Comparison of ENCODE assay signal across 17 cellular contexts in the genomic region with DNA sequence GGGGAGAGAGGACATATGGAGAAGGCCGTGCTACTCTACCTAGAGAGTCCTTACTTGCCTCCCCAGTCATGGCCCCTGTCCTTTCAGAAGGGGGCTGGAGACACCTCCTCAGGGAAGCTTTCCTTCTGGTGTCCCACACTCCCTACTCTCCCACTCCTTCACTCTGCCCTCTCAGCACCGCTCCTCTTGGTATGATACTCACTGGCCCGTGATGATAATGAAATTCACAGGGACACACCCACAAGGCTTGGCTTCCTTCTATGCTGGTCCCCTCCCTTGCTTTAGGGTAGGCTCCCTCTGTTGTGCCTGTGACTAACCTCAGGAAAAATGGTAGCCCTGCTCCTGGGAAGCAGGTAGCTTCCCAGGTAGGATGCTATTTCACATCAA. TPM values are rescaled to one million over a fixed set of nuclear protein-coding genes. Genes with fewer than 3 reads are reported as not detected.
A peak's percentile ranks its signal among the peaks of the same experiment; 100 is the strongest.
DNase-seq lines count a peak whose midpoint lies in the region; ATAC-seq and TF ChIP-seq lines count a peak whose summit lies in the region.
"Had no signal": no experiment of that assay in that cellular context is flagged by ENCODE, and none has a peak within 500 bp of the region (broad histone marks: within the 10 kb centered on the region; RNA-seq: fewer than 3 reads in every experiment).

No MANE protein-coding gene starts in this region.

- H3K4me3 Mint-ChIP-seq in activated B cell treated with CpG ODN at 0.5 μM for 24 hours (no peak overlapping the region), immature natural killer cell (no peak overlapping the region)
- no peak overlapping the region for H3K4me3 Mint-ChIP-seq in stimulated activated memory B cell treated with anti-CD40 and anti-IgM and Interleukin-4, amounts not matched to agents 10 μg/mL and 1 μg/mL and 100 μg/mL, for 72 hours
- H3K4me3 Mint-ChIP-seq: activated CD4-positive, alpha-beta T cell treated with anti-CD3 and anti-CD28 coated beads, Interleukin-2, amount 10 ng/mL, durations not matched to agents 24 days and 14 days had no signal

- TF ChIP-seq CTCF in activated B cell treated with CpG ODN at 0.5 μM for 24 hours (IDR thresholded peaks at IDR 0.05) (no peak), WERI-Rb-1 (IDR thresholded peaks at IDR 0.05; ENCODE audit: low read depth, low read length) (no peak)

- POLR2A ChIA-PET in activated B cell treated with CpG ODN at 0.5 μM for 24 hours (lab: Charles Lee), result no interaction called here

- no peaks in the 10 kb centered on the region for H3K27me3 Mint-ChIP-seq in activated B cell treated with CpG ODN at 0.5 μM for 24 hours
- H3K27me3 Mint-ChIP-seq in immature natural killer cell (ENCODE audit: low read depth in 3 of 3), result peaks cover 4 to 6% (median 5%) of the 10 kb centered on the region in 3 donors
- H3K27me3 Mint-ChIP-seq in stimulated activated memory B cell treated with anti-CD40 and anti-IgM and Interleukin-4, amounts not matched to agents 10 μg/mL and 1 μg/mL and 100 μg/mL, for 72 hours, result no peaks in the 10 kb centered on the region
- H3K27me3 Mint-ChIP-seq: activated CD4-positive, alpha-beta T cell treated with anti-CD3 and anti-CD28 coated beads, Interleukin-2, amount 10 ng/mL, durations not matched to agents 24 days and 14 days had no signal

- no peaks in the 10 kb centered on the region for H3K9me3 ChIP-seq in WERI-Rb-1 (ENCODE audit: severe bottlenecking)
- H3K9me3 ChIP-seq: BE2C, ovary had no signal

- H3K36me3 ChIP-seq in WERI-Rb-1, result peaks cover 65% of the 10 kb centered on the region
- H3K36me3 ChIP-seq: ovary had no signal

- ATAC-seq in activated B cell treated with CpG ODN at 0.5 μM for 24 hours (ENCODE audit: low read depth) (no peak), GM19023 (IDR thresholded peaks at IDR 0.05; ENCODE audit: unreplicated experiment) (no peak)
- no peak for ATAC-seq in stimulated activated memory B cell treated with anti-CD40 and anti-IgM and Interleukin-4, amounts not matched to agents 10 μg/mL and 1 μg/mL and 100 μg/mL, for 72 hours

- H3K9me3 Mint-ChIP-seq in activated B cell treated with CpG ODN at 0.5 μM for 24 hours (no peaks in the 10 kb centered on the region), immature natural killer cell (no peaks in the 10 kb centered on the region)
- no peaks in the 10 kb centered on the region for H3K9me3 Mint-ChIP-seq in stimulated activated memory B cell treated with anti-CD40 and anti-IgM and Interleukin-4, amounts not matched to agents 10 μg/mL and 1 μg/mL and 100 μg/mL, for 72 hours
- H3K9me3 Mint-ChIP-seq: activated CD4-positive, alpha-beta T cell treated with anti-CD3 and anti-CD28 coated beads, Interleukin-2, amount 10 ng/mL, durations not matched to agents 24 days and 14 days had no signal

- no peaks in the 10 kb centered on the region for H3K27me3 ChIP-seq in WERI-Rb-1 (ENCODE audit: insufficient read depth, low read depth, severe bottlenecking)
- H3K27me3 ChIP-seq: BE2C, ovary had no signal

- in situ Hi-C loops in Caki2 (cut with HindIII; ENCODE audit: low pct_unique_long_range_greater_than_20kb, low sequenced_read_pairs), result no loop called here

- CTCF ChIA-PET in activated B cell treated with CpG ODN at 0.5 μM for 24 hours (lab: Charles Lee), result interaction anchor here (0.7 to 6.2 kb wide), 5 partner anchors 9 to 258 kb away, joined by 3 to 37 read pairs (median 10); a partner anchor contains a TSS

- intact Hi-C loops in activated B cell treated with CpG ODN at 0.5 μM for 24 hours (cut with micrococcal nuclease), result no loop called here

- DNase-seq in Caki2 (ENCODE audit: low read depth), result peak; percentile 16
- DNase-seq in activated B cell treated with CpG ODN at 0.5 μM for 24 hours, result no peak
- DNase-seq in immature natural killer cell, result no peak
- DNase-seq in EL, result no peak
- no peak for DNase-seq in activated effector memory CD4-positive, alpha-beta T cell treated with anti-CD3 and anti-CD28 coated beads, Interleukin-2, amount 50 U/mL, for 16 hours
- DNase-seq in WERI-Rb-1, result no peak
- DNase-seq: activated CD4-positive, alpha-beta T cell treated with anti-CD3 and anti-CD28 coated beads, Interleukin-2, amount 10 ng/mL, durations not matched to agents 24 days and 14 days; activated T-cell treated with anti-CD3 and anti-CD28 coated beads, Interleukin-2, amount 50 U/mL, for 1 hour; DND-41; small intestine; stimulated activated naive CD4-positive, alpha-beta T cell treated with Interleukin-2 at 50 U/mL for 16 hours; T-helper 2 cell had no signal

- peaks cover 67% of the 10 kb centered on the region for H3K36me3 Mint-ChIP-seq in activated B cell treated with CpG ODN at 0.5 μM for 24 hours (ENCODE audit: low read depth)
- peaks cover 8 to 37% (median 18%) of the 10 kb centered on the region in 3 donors for H3K36me3 Mint-ChIP-seq in immature natural killer cell
- H3K36me3 Mint-ChIP-seq in stimulated activated memory B cell treated with anti-CD40 and anti-IgM and Interleukin-4, amounts not matched to agents 10 μg/mL and 1 μg/mL and 100 μg/mL, for 72 hours, result peaks cover 46% of the 10 kb centered on the region

- no peak overlapping the region for H3K27ac ChIP-seq in WERI-Rb-1
- H3K27ac ChIP-seq: KMS-11 had no signal

- H3K4me3 ChIP-seq in WERI-Rb-1 (ENCODE audit: low read depth, low read length), result no peak overlapping the region
- H3K4me3 ChIP-seq: ovary had no signal

- H3K27ac Mint-ChIP-seq in activated B cell treated with CpG ODN at 0.5 μM for 24 hours, result peak overlapping the region; percentile 53
- peak overlapping the region in 5 of 6 donors; percentile 34 to 58 (median 46) for H3K27ac Mint-ChIP-seq in immature natural killer cell
- peak overlapping the region; percentile 82 for H3K27ac Mint-ChIP-seq in stimulated activated memory B cell treated with anti-CD40 and anti-IgM and Interleukin-4, amounts not matched to agents 10 μg/mL and 1 μg/mL and 100 μg/mL, for 72 hours
- H3K27ac Mint-ChIP-seq: activated CD4-positive, alpha-beta T cell treated with anti-CD3 and anti-CD28 coated beads, Interleukin-2, amount 10 ng/mL, durations not matched to agents 24 days and 14 days had no signal

- H3K4me1 Mint-ChIP-seq in activated B cell treated with CpG ODN at 0.5 μM for 24 hours, result peaks cover 7% of the 10 kb centered on the region
- H3K4me1 Mint-ChIP-seq in immature natural killer cell, result peaks cover 9 to 18% of the 10 kb centered on the region in 2 donors
- peaks cover 30% of the 10 kb centered on the region for H3K4me1 Mint-ChIP-seq in stimulated activated memory B cell treated with anti-CD40 and anti-IgM and Interleukin-4, amounts not matched to agents 10 μg/mL and 1 μg/mL and 100 μg/mL, for 72 hours

RNA-seq across cellular contexts. Expression of a gene that starts 4.2 kb away (rescaled TPM):
- 36.2 and 50.4 TPM in 2 replicates for total RNA-seq in Caki2 (2014; rRNA removed; shearing (Covaris generic); ENCODE audit: low replicate concordance)
- 32.0 and 39.6 TPM in 2 replicates for total RNA-seq in activated B cell treated with CpG ODN at 0.5 μM for 24 hours
- 10 to 100 TPM; 21.4 to 27.4 (median 22.2) TPM for polyA plus RNA-seq in immature natural killer cell

RNA-seq across cellular contexts. Expression of a gene that starts 9.5 kb away (rescaled TPM):
- total RNA-seq in Caki2 (2014; rRNA removed; shearing (Covaris generic); ENCODE audit: low replicate concordance), result 121 and 133 TPM in 2 replicates
- total RNA-seq in activated B cell treated with CpG ODN at 0.5 μM for 24 hours, result 303 and 321 TPM in 2 replicates
- 100 to 1,000 TPM; 275 to 360 (median 296) TPM for polyA plus RNA-seq in immature natural killer cell

RNA-seq across cellular contexts. Expression of a gene that starts 44.3 kb away (rescaled TPM):
- total RNA-seq in Caki2 (2014; rRNA removed; shearing (Covaris generic); ENCODE audit: low replicate concordance), result 10.6 and 19.2 TPM in 2 replicates
- 89.2 and 96.5 TPM in 2 replicates for total RNA-seq in activated B cell treated with CpG ODN at 0.5 μM for 24 hours
- 10 to 100 TPM in 1 of 3 donors, 1 to 10 TPM in 2; 1.2 to 15.3 (median 3.9) TPM for polyA plus RNA-seq in immature natural killer cell

RNA-seq across cellular contexts. Expression of a gene that starts 52.2 kb away (rescaled TPM):
- 53.5 and 59.9 TPM in 2 replicates for total RNA-seq in Caki2 (2014; rRNA removed; shearing (Covaris generic); ENCODE audit: low replicate concordance)
- 47.6 and 49.2 TPM in 2 replicates for total RNA-seq in activated B cell treated with CpG ODN at 0.5 μM for 24 hours
- 10 to 100 TPM; 32.6 to 48.9 (median 43.5) TPM for polyA plus RNA-seq in immature natural killer cell
